29 cellular contexts compared by ENCODE assay signal in the genomic region with DNA sequence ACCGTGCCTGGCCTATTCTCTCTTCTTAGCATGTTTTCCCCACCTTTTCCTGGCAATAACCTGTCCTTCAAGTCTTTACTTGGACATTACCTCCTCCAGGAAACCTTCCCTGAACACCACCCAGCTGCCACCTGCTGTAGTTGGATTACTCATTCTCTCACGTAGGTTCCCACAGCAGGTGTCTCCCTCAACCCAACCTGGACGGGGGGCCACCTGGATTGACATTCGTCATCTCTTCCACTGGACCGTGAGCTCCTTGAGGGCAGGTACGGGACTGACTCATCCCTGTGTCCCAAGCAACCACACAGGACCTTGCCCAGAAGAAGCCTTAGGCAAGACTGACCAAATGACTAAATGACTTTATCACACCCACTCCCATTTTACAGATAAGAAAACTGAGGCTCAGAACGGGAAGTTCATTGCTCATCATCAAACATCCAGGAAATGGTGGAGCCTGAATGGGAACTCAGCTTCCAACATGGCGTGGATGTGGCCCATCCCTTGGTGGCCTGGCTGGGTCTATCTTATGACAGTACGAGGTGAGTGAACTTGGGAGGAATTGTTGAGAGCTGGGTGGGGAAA. TPM values are rescaled to one million over a fixed set of nuclear protein-coding genes. Genes with fewer than 3 reads are reported as not detected.
"Had no signal": no experiment of that assay in that cellular context is flagged by ENCODE, and none has a peak within 500 bp of the region (broad histone marks: within the 10 kb centered on the region; RNA-seq: fewer than 3 reads in every experiment).

No MANE protein-coding gene starts in this region.

- ATAC-seq: activated CD8-positive, alpha-beta T cell treated with anti-CD3 and anti-CD28 coated beads for 36 hours; activated naive CD4-positive, alpha-beta T cell treated with anti-CD3 and anti-CD28 coated beads, Interleukin-2, amount 50 U/mL, for 72 hours; activated T-cell treated with anti-CD3 and anti-CD28 coated beads, Interleukin-2, amount 50 U/mL, for 72 hours; natural killer cell treated with Interleukin-12 subunit alpha and Interleukin-12 subunit beta and Interleukin-15 and Interleukin-18, amount 100 ng/mL, for 72 hours; stimulated activated effector memory CD8-positive, alpha-beta T cell treated with anti-CD3 and anti-CD28 coated beads, Interleukin-12 subunit alpha, Interleukin-12 subunit beta, amount 100 ng/mL, for 72 hours had no signal

- H3K27ac ChIP-seq: breast epithelium, neutrophil, sigmoid colon, thoracic aorta, uterus had no signal

- DNase-seq: activated B cell treated with CpG ODN at 0.5 μM for 24 hours; activated CD4-positive, alpha-beta T cell treated with anti-CD3 and anti-CD28 coated beads, Interleukin-2, amount 50 U/mL, for 1 hour; activated CD8-positive, alpha-beta T cell treated with anti-CD3 and anti-CD28 coated beads for 36 hours; activated naive CD4-positive, alpha-beta T cell; activated T-cell treated with anti-CD3 and anti-CD28 coated beads, Interleukin-2, amount 50 U/mL, for 72 hours; central memory CD4-positive, alpha-beta T cell; foreskin fibroblast; head of caudate nucleus; hippocampal formation; mesendoderm; sigmoid colon; small intestine; stimulated activated CD4-positive, alpha-beta T cell treated with anti-CD3 and anti-CD28 coated beads, Interleukin-4, amount 100 ng/mL, for 24 hours; T-helper 1 cell; uterus had no signal

- H3K36me3 Mint-ChIP-seq: activated naive CD4-positive, alpha-beta T cell treated with anti-CD3 and anti-CD28 coated beads, Interleukin-2, amount 50 U/mL, for 72 hours; natural killer cell treated with Interleukin-12 subunit alpha and Interleukin-12 subunit beta and Interleukin-15 and Interleukin-18, amount 100 ng/mL, for 72 hours; stimulated activated effector memory CD8-positive, alpha-beta T cell treated with anti-CD3 and anti-CD28 coated beads, Interleukin-12 subunit alpha, Interleukin-12 subunit beta, amount 100 ng/mL, for 72 hours; type B pancreatic cell had no signal

- H3K4me3 ChIP-seq: breast epithelium, sigmoid colon, thoracic aorta, uterus had no signal

- H3K9me3 ChIP-seq: breast epithelium, neutrophil, sigmoid colon, thoracic aorta, uterus had no signal

- H3K9me3 Mint-ChIP-seq: activated B cell treated with CpG ODN at 0.5 μM for 24 hours; activated CD8-positive, alpha-beta T cell treated with anti-CD3 and anti-CD28 coated beads for 36 hours; activated naive CD4-positive, alpha-beta T cell treated with anti-CD3 and anti-CD28 coated beads, Interleukin-2, amount 50 U/mL, for 72 hours; activated T-cell treated with anti-CD3 and anti-CD28 coated beads, Interleukin-2, amount 50 U/mL, for 72 hours; dendritic cell treated with granulocyte-macrophage colony-stimulating factor and Interleukin-4, amounts not matched to agents 40 ng/mL and 50 ng/mL, for 4 days; natural killer cell treated with Interleukin-12 subunit alpha and Interleukin-12 subunit beta and Interleukin-15 and Interleukin-18, amount 100 ng/mL, for 72 hours; stimulated activated effector memory CD8-positive, alpha-beta T cell treated with anti-CD3 and anti-CD28 coated beads, Interleukin-12 subunit alpha, Interleukin-12 subunit beta, amount 100 ng/mL, for 72 hours; stimulated activated naive CD8-positive, alpha-beta T cell treated with anti-CD3 and anti-CD28 coated beads, Interleukin-15, Interleukin-2, amounts not matched to agents 100 ng/mL and 50 ng/mL, for 24 hours; T-helper 2 cell treated with Interferon-gamma antibody and Interleukin-4, amounts not matched to agents 5 μg/mL and 100 μg/mL, for 36 hours; type B pancreatic cell had no signal

- H3K36me3 ChIP-seq: breast epithelium, neutrophil, sigmoid colon, thoracic aorta, uterus had no signal

- H3K4me1 ChIP-seq: sigmoid colon, uterus had no signal

- H3K4me1 Mint-ChIP-seq: activated B cell treated with CpG ODN at 0.5 μM for 24 hours; stimulated activated effector memory CD8-positive, alpha-beta T cell treated with anti-CD3 and anti-CD28 coated beads, Interleukin-12 subunit alpha, Interleukin-12 subunit beta, amount 100 ng/mL, for 72 hours had no signal

- H3K27ac Mint-ChIP-seq: activated B cell treated with CpG ODN at 0.5 μM for 24 hours; activated CD8-positive, alpha-beta T cell treated with anti-CD3 and anti-CD28 coated beads for 36 hours; activated naive CD4-positive, alpha-beta T cell treated with anti-CD3 and anti-CD28 coated beads, Interleukin-2, amount 50 U/mL, for 72 hours; activated T-cell treated with anti-CD3 and anti-CD28 coated beads, Interleukin-2, amount 50 U/mL, for 72 hours; dendritic cell treated with granulocyte-macrophage colony-stimulating factor and Interleukin-4, amounts not matched to agents 40 ng/mL and 50 ng/mL, for 4 days; natural killer cell treated with Interleukin-12 subunit alpha and Interleukin-12 subunit beta and Interleukin-15 and Interleukin-18, amount 100 ng/mL, for 72 hours; stimulated activated effector memory CD8-positive, alpha-beta T cell treated with anti-CD3 and anti-CD28 coated beads, Interleukin-12 subunit alpha, Interleukin-12 subunit beta, amount 100 ng/mL, for 72 hours; stimulated activated naive CD8-positive, alpha-beta T cell treated with anti-CD3 and anti-CD28 coated beads, Interleukin-15, Interleukin-2, amounts not matched to agents 100 ng/mL and 50 ng/mL, for 24 hours; T-helper 2 cell treated with Interferon-gamma antibody and Interleukin-4, amounts not matched to agents 5 μg/mL and 100 μg/mL, for 36 hours; type B pancreatic cell had no signal

- H3K27me3 ChIP-seq: breast epithelium, uterus had no signal

- H3K4me3 Mint-ChIP-seq: activated B cell treated with CpG ODN at 0.5 μM for 24 hours; activated CD8-positive, alpha-beta T cell treated with anti-CD3 and anti-CD28 coated beads for 36 hours; activated T-cell treated with anti-CD3 and anti-CD28 coated beads, Interleukin-2, amount 50 U/mL, for 72 hours; dendritic cell treated with granulocyte-macrophage colony-stimulating factor and Interleukin-4, amounts not matched to agents 40 ng/mL and 50 ng/mL, for 4 days; natural killer cell treated with Interleukin-12 subunit alpha and Interleukin-12 subunit beta and Interleukin-15 and Interleukin-18, amount 100 ng/mL, for 72 hours; stimulated activated effector memory CD8-positive, alpha-beta T cell treated with anti-CD3 and anti-CD28 coated beads, Interleukin-12 subunit alpha, Interleukin-12 subunit beta, amount 100 ng/mL, for 72 hours; stimulated activated naive CD8-positive, alpha-beta T cell treated with anti-CD3 and anti-CD28 coated beads, Interleukin-15, Interleukin-2, amounts not matched to agents 100 ng/mL and 50 ng/mL, for 24 hours; T-helper 2 cell treated with Interferon-gamma antibody and Interleukin-4, amounts not matched to agents 5 μg/mL and 100 μg/mL, for 36 hours; type B pancreatic cell had no signal

RNA-seq across cellular contexts. Expression of gene KLK6, which starts 3.5 kb away (rescaled TPM):
- total RNA-seq: activated B cell treated with CpG ODN at 0.5 μM for 24 hours; activated CD8-positive, alpha-beta T cell treated with anti-CD3 and anti-CD28 coated beads for 36 hours; activated naive CD4-positive, alpha-beta T cell treated with anti-CD3 and anti-CD28 coated beads, Interleukin-2, amount 50 U/mL, for 72 hours; activated T-cell treated with anti-CD3 and anti-CD28 coated beads, Interleukin-2, amount 50 U/mL, for 72 hours; mononuclear cell; natural killer cell treated with Interleukin-12 subunit alpha and Interleukin-12 subunit beta and Interleukin-15 and Interleukin-18, amount 100 ng/mL, for 72 hours; osteocyte; posterior vena cava; sigmoid colon; subcutaneous adipose tissue; thoracic aorta had no signal
- polyA plus RNA-seq: sigmoid colon had no signal

RNA-seq across cellular contexts. Expression of gene KLK7, which starts 10.8 kb away (rescaled TPM):
- total RNA-seq: activated B cell treated with CpG ODN at 0.5 μM for 24 hours; activated CD8-positive, alpha-beta T cell treated with anti-CD3 and anti-CD28 coated beads for 36 hours; activated naive CD4-positive, alpha-beta T cell treated with anti-CD3 and anti-CD28 coated beads, Interleukin-2, amount 50 U/mL, for 72 hours; activated T-cell treated with anti-CD3 and anti-CD28 coated beads, Interleukin-2, amount 50 U/mL, for 72 hours; mononuclear cell; natural killer cell treated with Interleukin-12 subunit alpha and Interleukin-12 subunit beta and Interleukin-15 and Interleukin-18, amount 100 ng/mL, for 72 hours; osteocyte; posterior vena cava; sigmoid colon; thoracic aorta had no signal
- polyA plus RNA-seq: sigmoid colon had no signal

RNA-seq across cellular contexts. Expression of gene KLK5, which starts 20.0 kb away (rescaled TPM):
- total RNA-seq: activated B cell treated with CpG ODN at 0.5 μM for 24 hours; activated CD8-positive, alpha-beta T cell treated with anti-CD3 and anti-CD28 coated beads for 36 hours; activated naive CD4-positive, alpha-beta T cell treated with anti-CD3 and anti-CD28 coated beads, Interleukin-2, amount 50 U/mL, for 72 hours; activated T-cell treated with anti-CD3 and anti-CD28 coated beads, Interleukin-2, amount 50 U/mL, for 72 hours; mononuclear cell; natural killer cell treated with Interleukin-12 subunit alpha and Interleukin-12 subunit beta and Interleukin-15 and Interleukin-18, amount 100 ng/mL, for 72 hours; osteocyte; posterior vena cava; sigmoid colon; subcutaneous adipose tissue; thoracic aorta had no signal
- polyA plus RNA-seq: sigmoid colon had no signal

RNA-seq across cellular contexts. Expression of gene KLK8, which starts 28.5 kb away (rescaled TPM):
- total RNA-seq: activated B cell treated with CpG ODN at 0.5 μM for 24 hours; activated CD8-positive, alpha-beta T cell treated with anti-CD3 and anti-CD28 coated beads for 36 hours; activated naive CD4-positive, alpha-beta T cell treated with anti-CD3 and anti-CD28 coated beads, Interleukin-2, amount 50 U/mL, for 72 hours; activated T-cell treated with anti-CD3 and anti-CD28 coated beads, Interleukin-2, amount 50 U/mL, for 72 hours; mononuclear cell; natural killer cell treated with Interleukin-12 subunit alpha and Interleukin-12 subunit beta and Interleukin-15 and Interleukin-18, amount 100 ng/mL, for 72 hours; osteocyte; posterior vena cava; sigmoid colon; subcutaneous adipose tissue; thoracic aorta had no signal
- polyA plus RNA-seq: sigmoid colon had no signal

RNA-seq across cellular contexts. Expression of gene KLK10, which starts 46.6 kb away (rescaled TPM):
- total RNA-seq: activated B cell treated with CpG ODN at 0.5 μM for 24 hours; activated CD8-positive, alpha-beta T cell treated with anti-CD3 and anti-CD28 coated beads for 36 hours; activated naive CD4-positive, alpha-beta T cell treated with anti-CD3 and anti-CD28 coated beads, Interleukin-2, amount 50 U/mL, for 72 hours; activated T-cell treated with anti-CD3 and anti-CD28 coated beads, Interleukin-2, amount 50 U/mL, for 72 hours; mononuclear cell; natural killer cell treated with Interleukin-12 subunit alpha and Interleukin-12 subunit beta and Interleukin-15 and Interleukin-18, amount 100 ng/mL, for 72 hours; osteocyte; posterior vena cava; thoracic aorta had no signal
